In the genomic region with DNA sequence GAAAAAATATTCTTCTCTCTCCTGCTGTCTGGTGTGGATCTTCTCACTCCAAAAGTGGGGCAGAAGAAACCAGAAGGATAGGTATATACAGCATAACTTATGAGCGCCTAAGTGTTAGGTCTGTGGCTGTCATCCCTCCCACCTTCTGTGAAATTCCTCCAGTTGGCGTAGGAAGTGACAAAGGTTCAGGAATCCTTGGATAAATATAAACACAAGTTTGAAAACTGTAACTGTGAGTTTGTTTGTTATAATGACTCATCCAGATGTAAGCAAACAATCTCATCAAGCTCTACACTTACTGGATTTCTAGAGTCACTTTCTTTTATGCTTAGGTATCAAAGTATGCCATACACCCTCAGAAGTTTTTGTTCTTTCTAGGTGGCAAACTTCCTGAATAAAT, we compare ENCODE assay signal across 19 cellular contexts.
DNase-seq lines count a peak whose midpoint lies in the region; TF ChIP-seq lines count a peak whose summit lies in the region.
"Had no signal": no experiment of that assay in that cellular context is flagged by ENCODE, and none has a peak within 500 bp of the region (broad histone marks: within the 10 kb centered on the region; RNA-seq: fewer than 3 reads in every experiment).

No MANE protein-coding gene starts in this region.

- H4K91ac ChIP-seq in neuronal stem cell (ENCODE audit: low read depth, low read length, poor library complexity): no peak overlapping the region

- DNase-seq in ELR (ENCODE audit: low read depth) (peak; percentile 81), M059J (ENCODE audit: low read depth) (peak; percentile 51), choroid plexus epithelial cell (ENCODE audit: low read depth) (peak; percentile 39), neuronal stem cell (ENCODE audit: low spot score) (no peak), NCI-H2196 (lab: John Stamatoyannopoulos, UW; ENCODE audit: unreplicated experiment) (no peak), epidermal melanocyte (ENCODE audit: insufficient read length, low spot score) (no peak), H7 (no peak), AG08396 (ENCODE audit: low spot score) (no peak)
- DNase-seq: central memory CD4-positive, alpha-beta T cell; effector CD8-positive, alpha-beta T cell; foreskin fibroblast; KBM-7; left colon; NCI-H1105 treated with DMSO at 0.1 percent for 48 hours; NCI-H2171 treated with DMSO at 0.1 percent for 48 hours; NCI-H82; occipital lobe; sigmoid colon had no signal

- WGBS in neuronal stem cell (ENCODE audit: extremely low coverage in 2 of 2, insufficient read length in 2 of 2, insufficient replicate concordance in 1 of 2), 2 donors: no CpG with 5 or more reads among the region's 2 CpGs

- no peaks in the 10 kb centered on the region for H3K79me1 ChIP-seq in neuronal stem cell (ENCODE audit: low read depth, low read length)

- H3K4ac ChIP-seq in neuronal stem cell (ENCODE audit: low read length): no peak overlapping the region

- peak overlapping the region; percentile 3 for H2AFZ ChIP-seq in neuronal stem cell (ENCODE audit: low read length)

- H3K4me3 ChIP-seq in choroid plexus epithelial cell (ENCODE audit: low read depth, low read length) (no peak overlapping the region), neuronal stem cell (ENCODE audit: low read length in 2 of 2) (no peak overlapping the region), H7 (ENCODE audit: insufficient read depth, low read depth, low read length) (no peak overlapping the region)
- H3K4me3 ChIP-seq: sigmoid colon, vagina had no signal

- H2BK120ac ChIP-seq in neuronal stem cell (ENCODE audit: low read depth, low read length): no peak overlapping the region

- H3K36me3 ChIP-seq in neuronal stem cell (replicated peaks in 1 of 2; ENCODE audit: control insufficient read depth in 2 of 2, insufficient read depth in 2 of 2, low read length in 2 of 2) (no peaks in the 10 kb centered on the region), H7 (replicated peaks; ENCODE audit: control insufficient read depth, insufficient read depth, low read length) (no peaks in the 10 kb centered on the region)
- H3K36me3 ChIP-seq: sigmoid colon, vagina had no signal

- H3K4me2 ChIP-seq in neuronal stem cell (ENCODE audit: insufficient read depth, low read length, poor library complexity, severe bottlenecking): no peak overlapping the region

- no peak overlapping the region for H3K9ac ChIP-seq in neuronal stem cell (ENCODE audit: low read depth, low read length, poor library complexity)

- no peak overlapping the region for H4K8ac ChIP-seq in neuronal stem cell (ENCODE audit: low read depth, low read length)

- H3K27me3 ChIP-seq in neuronal stem cell (ENCODE audit: control insufficient read depth in 3 of 3, insufficient read depth in 3 of 3, low read depth in 1 of 3, low read length in 3 of 3): no peaks in the 10 kb centered on the region
- no peaks in the 10 kb centered on the region for H3K27me3 ChIP-seq in H7 (ENCODE audit: control insufficient read depth, insufficient read depth, low read length)
- H3K27me3 ChIP-seq: sigmoid colon, vagina had no signal

- no peak overlapping the region for H3K18ac ChIP-seq in neuronal stem cell (ENCODE audit: low read length)

- H2BK15ac ChIP-seq in neuronal stem cell (ENCODE audit: low read length): no peak overlapping the region

- H3K23ac ChIP-seq in neuronal stem cell (ENCODE audit: low read depth, low read length, poor library complexity): no peak overlapping the region

- H3K9me3 ChIP-seq in neuronal stem cell (replicated peaks in 1 of 2; ENCODE audit: control insufficient read depth in 2 of 2, insufficient read depth in 1 of 2, low read depth in 1 of 2, low read length in 2 of 2): peaks cover 0 to 7% of the 10 kb centered on the region in 2 donors
- H3K9me3 ChIP-seq: vagina had no signal

- no peak overlapping the region for H2BK5ac ChIP-seq in neuronal stem cell (ENCODE audit: low read length)

- H3K4me1 ChIP-seq in neuronal stem cell (ENCODE audit: control insufficient read depth in 2 of 2, insufficient read depth in 1 of 2, low read depth in 1 of 2, low read length in 2 of 2): peaks cover 0 to under 1% of the 10 kb centered on the region in 2 donors
- H3K4me1 ChIP-seq: sigmoid colon, vagina had no signal

- no peak overlapping the region for H2AK5ac ChIP-seq in neuronal stem cell (ENCODE audit: low read depth, low read length)

- no peak overlapping the region for H2BK12ac ChIP-seq in neuronal stem cell (ENCODE audit: low read length)

- H3K27ac ChIP-seq in neuronal stem cell (replicated peaks; ENCODE audit: low read length): no peak overlapping the region
- H3K27ac ChIP-seq: sigmoid colon, vagina had no signal

- H3K14ac ChIP-seq in neuronal stem cell (ENCODE audit: low read length): no peak overlapping the region

- no peak for TF ChIP-seq CTCF in choroid plexus epithelial cell (conservative IDR thresholded peaks at IDR 0.05; ENCODE audit: low read depth, low read length)

Comparison
In these comparisons a context has a peak if more than half of its experiments do, and no peak if none do; other contexts are left out.
1. DNase-seq: peak in ELR (single experiment), M059J (single experiment) and choroid plexus epithelial cell (single experiment); none in neuronal stem cell (single experiment), NCI-H2196 (single experiment), epidermal melanocyte (single experiment), H7 (single experiment) and AG08396 (single experiment).